ENCODE assay signal across 22 cellular contexts in the genomic region with DNA sequence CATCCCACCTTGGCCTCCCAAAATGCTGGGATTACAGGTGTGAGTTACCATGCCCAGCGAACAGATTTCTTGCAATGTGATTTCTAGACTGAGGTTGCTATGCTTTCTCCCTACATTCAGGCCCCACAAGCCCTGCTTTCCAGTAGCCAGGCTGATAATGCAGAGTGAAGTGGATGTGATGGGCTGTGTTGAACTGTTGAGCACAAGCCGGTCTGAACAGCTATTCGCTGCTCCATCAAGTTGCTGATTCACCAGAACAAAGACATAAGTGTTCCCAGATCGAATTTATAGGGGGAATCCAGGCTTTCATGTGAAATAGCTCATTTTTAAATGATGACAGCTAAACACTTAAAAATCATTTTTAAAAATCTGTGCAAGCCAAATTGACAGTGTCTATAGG. TPM values are rescaled to one million over a fixed set of nuclear protein-coding genes. Genes with fewer than 3 reads are reported as not detected.
"Had no signal": no experiment of that assay in that cellular context is flagged by ENCODE, and none has a peak within 500 bp of the region (broad histone marks: within the 10 kb centered on the region; RNA-seq: fewer than 3 reads in every experiment).

No MANE protein-coding gene starts in this region.

- ATAC-seq: body of pancreas; psoas muscle; stimulated activated naive CD8-positive, alpha-beta T cell treated with anti-CD3 and anti-CD28 coated beads, Interleukin-15, amount 100 ng/mL, for 72 hours had no signal

- H3K4me3 ChIP-seq: adrenal gland, body of pancreas, esophagus muscularis mucosa, psoas muscle, sigmoid colon, testis, upper lobe of right lung had no signal

- H3K27me3 ChIP-seq: adrenal gland, body of pancreas, esophagus muscularis mucosa, sigmoid colon, testis had no signal

- H3K9me3 ChIP-seq: adrenal gland, body of pancreas, esophagus muscularis mucosa, psoas muscle, sigmoid colon, testis, upper lobe of right lung had no signal

- DNase-seq: activated CD4-positive, alpha-beta T cell treated with anti-CD3 and anti-CD28 coated beads for 1 hour; activated CD4-positive, alpha-beta T cell treated with anti-CD3 and anti-CD28 coated beads, Interleukin-2, amount 50 U/mL, for 4 hours; activated effector memory CD4-positive, alpha-beta T cell treated with Interleukin-2 at 50 U/mL for 16 hours; activated T-cell treated with anti-CD3 and anti-CD28 coated beads, Interleukin-2, amount 50 U/mL, for 1 hour; adrenal gland; body of pancreas; cortex of kidney; effector CD4-positive, alpha-beta T cell; hypothalamus; mesendoderm; nephron progenitor cell; occipital lobe; psoas muscle; sigmoid colon; stimulated activated CD4-positive, alpha-beta T cell treated with anti-CD3 and anti-CD28 coated beads, Interleukin-1b, Interleukin-23, amount 100 ng/mL, for 48 hours; stimulated activated naive CD8-positive, alpha-beta T cell treated with anti-CD3 and anti-CD28 coated beads, Interleukin-15, amount 100 ng/mL, for 72 hours; T-helper 9 cell; testis; upper lobe of right lung had no signal

- H3K9me3 Mint-ChIP-seq: activated naive CD4-positive, alpha-beta T cell treated with anti-CD3 and anti-CD28 coated beads, Interleukin-2, amount 50 U/mL, for 24 hours; central memory CD8-positive, alpha-beta T cell; nephron progenitor cell; stimulated activated naive CD8-positive, alpha-beta T cell treated with anti-CD3 and anti-CD28 coated beads, Interleukin-15, amount 100 ng/mL, for 72 hours had no signal

- H3K27ac ChIP-seq: adrenal gland, body of pancreas, esophagus muscularis mucosa, psoas muscle, sigmoid colon, testis, upper lobe of right lung had no signal

- H3K36me3 ChIP-seq: adrenal gland, esophagus muscularis mucosa, sigmoid colon, upper lobe of right lung had no signal

- H3K27ac Mint-ChIP-seq: activated naive CD4-positive, alpha-beta T cell treated with anti-CD3 and anti-CD28 coated beads, Interleukin-2, amount 50 U/mL, for 24 hours; stimulated activated naive CD8-positive, alpha-beta T cell treated with anti-CD3 and anti-CD28 coated beads, Interleukin-15, amount 100 ng/mL, for 72 hours had no signal

- H3K4me1 ChIP-seq: adrenal gland, body of pancreas, sigmoid colon, testis, upper lobe of right lung had no signal

- H3K4me3 Mint-ChIP-seq: activated naive CD4-positive, alpha-beta T cell treated with anti-CD3 and anti-CD28 coated beads, Interleukin-2, amount 50 U/mL, for 24 hours; central memory CD8-positive, alpha-beta T cell; nephron progenitor cell; stimulated activated naive CD8-positive, alpha-beta T cell treated with anti-CD3 and anti-CD28 coated beads, Interleukin-15, amount 100 ng/mL, for 72 hours had no signal

RNA-seq across cellular contexts. Expression of a gene that starts 8.0 kb away (rescaled TPM):
- total RNA-seq: occipital lobe, upper lobe of right lung had no signal
